Comparison of ENCODE assay signal across 32 cellular contexts in genomic region chr17:43829738-43830137, GRCh38. TPM values are rescaled to one million over a fixed set of nuclear protein-coding genes. Genes with fewer than 3 reads are reported as not detected.
"Had no signal": no experiment of that assay in that cellular context is flagged by ENCODE, and none has a peak within 500 bp of the region (broad histone marks: within the 10 kb centered on the region; RNA-seq: fewer than 3 reads in every experiment).

No MANE protein-coding gene starts in this region.

- H3K27ac ChIP-seq: brain microvascular endothelial cell, coronary artery, dorsolateral prefrontal cortex, esophagus muscularis mucosa, gastroesophageal sphincter, WERI-Rb-1 had no signal

- ATAC-seq: activated CD4-positive, CD25-positive, alpha-beta regulatory T cell treated with anti-CD3 and anti-CD28 coated beads, Interleukin-2, amount 50 U/mL, for 24 hours; gastroesophageal sphincter had no signal

- H3K27me3 ChIP-seq: brain microvascular endothelial cell, dorsolateral prefrontal cortex, esophagus muscularis mucosa, gastroesophageal sphincter had no signal

- DNase-seq: activated B cell treated with CpG ODN at 0.5 μM for 24 hours; activated CD4-positive, alpha-beta T cell treated with anti-CD3 and anti-CD28 coated beads, Interleukin-2, amount 50 U/mL, for 1 hour; activated CD8-positive, alpha-beta memory T cell treated with anti-CD3 and anti-CD28 coated beads for 24 hours; activated CD8-positive, alpha-beta T cell treated with anti-CD3 and anti-CD28 coated beads for 36 hours; activated effector memory CD4-positive, alpha-beta T cell treated with Interleukin-2 at 50 U/mL for 16 hours; activated gamma-delta T cell treated with Interleukin-2 at 50 U/mL for 16 hours; activated naive CD4-positive, alpha-beta T cell treated with anti-CD3 and anti-CD28 coated beads, Interleukin-2, amount 50 U/mL, for 16 hours; activated naive CD4-positive, alpha-beta T cell treated with Interleukin-2 at 50 U/mL for 16 hours; activated T-cell treated with anti-CD3 and anti-CD28 coated beads, Interleukin-2, amount 50 U/mL, for 4 hours; amniotic stem cell; anterior cingulate cortex; brain microvascular endothelial cell; dorsolateral prefrontal cortex; effector memory CD4-positive, alpha-beta T cell; endodermal cell; erythroblast; foreskin melanocyte; T-helper 1 cell; T-helper 17 cell; T1000; WERI-Rb-1 had no signal

- H3K9me3 ChIP-seq: esophagus muscularis mucosa, gastroesophageal sphincter had no signal

- H3K4me3 ChIP-seq: coronary artery, dorsolateral prefrontal cortex, esophagus muscularis mucosa, gastroesophageal sphincter had no signal

RNA-seq across cellular contexts. Expression of gene MPP3, which starts 3.2 kb away (rescaled TPM):
- total RNA-seq: activated B cell treated with CpG ODN at 0.5 μM for 24 hours had no signal

RNA-seq across cellular contexts. Expression of gene CD300LG, which starts 17.2 kb away (rescaled TPM):
- total RNA-seq: activated B cell treated with CpG ODN at 0.5 μM for 24 hours; activated CD8-positive, alpha-beta T cell treated with anti-CD3 and anti-CD28 coated beads for 36 hours; activated T-cell treated with anti-CD3 and anti-CD28 coated beads, Interleukin-2, amount 50 U/mL, for 4 hours; activated T-helper 17 cell treated with anti-CD3 and anti-CD28 coated beads, Interleukin-2, amount 50 U/mL, for 72 hours; astrocyte; bronchial epithelial cell; cerebellum; endodermal cell; glomerular endothelial cell; T-helper 17 cell had no signal

RNA-seq across cellular contexts. Expression of gene CFAP97D1, which starts 49.5 kb away (rescaled TPM):
- total RNA-seq: activated B cell treated with CpG ODN at 0.5 μM for 24 hours; activated T-cell treated with anti-CD3 and anti-CD28 coated beads, Interleukin-2, amount 50 U/mL, for 4 hours; activated T-helper 17 cell treated with anti-CD3 and anti-CD28 coated beads, Interleukin-2, amount 50 U/mL, for 72 hours; bronchial epithelial cell; cardiac septum; cerebellum; endodermal cell; glomerular endothelial cell; T-helper 17 cell had no signal
- polyA plus RNA-seq: adipose tissue had no signal
